ENCODE assay signal across 29 cellular contexts in genomic region chr3:14300721-14301377, GRCh38.
DNase-seq lines count a peak whose midpoint lies in the region; ATAC-seq and TF ChIP-seq lines count a peak whose summit lies in the region.
"Had no signal": no experiment of that assay in that cellular context is flagged by ENCODE, and none has a peak within 500 bp of the region (broad histone marks: within the 10 kb centered on the region; RNA-seq: fewer than 3 reads in every experiment).

No MANE protein-coding gene starts in this region.

- no peaks in the 10 kb centered on the region for H3K4me1 Mint-ChIP-seq in endothelial cell (ENCODE audit: unreplicated experiment)

- H4K20me1 ChIP-seq in Loucy (ENCODE audit: insufficient read depth, low read length, poor library complexity, severe bottlenecking): no peaks in the 10 kb centered on the region

- H3K27ac Mint-ChIP-seq in endothelial cell (ENCODE audit: unreplicated experiment): no peak overlapping the region
- H3K27ac Mint-ChIP-seq: activated CD4-positive, alpha-beta memory T cell treated with anti-CD3 and anti-CD28 coated beads for 36 hours; activated naive CD8-positive, alpha-beta T cell; activated T-helper 2 cell treated with anti-CD3 and anti-CD28 coated beads, Interferon-gamma antibody, Interleukin-2, Interleukin-4, amounts not matched to agents 10 μg/mL and 5 μg/mL and 100 μg/mL, durations not matched to agents 14 hours and 24 hours and 36 hours; HFFc6; type B pancreatic cell had no signal

- H3K4me3 ChIP-seq in Loucy (ENCODE audit: low read length, poor library complexity, severe bottlenecking) (no peak overlapping the region), right atrium auricular region (no peak overlapping the region), sigmoid colon (no peak overlapping the region)
- H3K4me3 ChIP-seq: A549, BLaER1, right lobe of liver, stomach had no signal

- no peak overlapping the region for H3K4me2 ChIP-seq in Loucy (ENCODE audit: low read depth, low read length, poor library complexity, severe bottlenecking)
- H3K4me2 ChIP-seq: A549 had no signal

- H3K9ac ChIP-seq in Loucy (ENCODE audit: low read depth, low read length, poor library complexity, severe bottlenecking): no peak overlapping the region
- H3K9ac ChIP-seq: BLaER1 had no signal

- H2AFZ ChIP-seq in Loucy (ENCODE audit: low read length): no peak overlapping the region

- no peaks in the 10 kb centered on the region for H3K27me3 ChIP-seq in Loucy (ENCODE audit: insufficient read depth, low read length, poor library complexity, severe bottlenecking)
- H3K27me3 ChIP-seq in right atrium auricular region: no peaks in the 10 kb centered on the region
- no peaks in the 10 kb centered on the region for H3K27me3 ChIP-seq in sigmoid colon
- H3K27me3 ChIP-seq: right lobe of liver, stomach had no signal

- peaks cover 12% of the 10 kb centered on the region for H3K27me3 Mint-ChIP-seq in endothelial cell (ENCODE audit: unreplicated experiment)

- H3F3A ChIP-seq in Loucy (ENCODE audit: low read depth): no peaks in the 10 kb centered on the region

- H3K9me3 ChIP-seq in Loucy (ENCODE audit: insufficient read depth, low read depth, low read length) (no peaks in the 10 kb centered on the region), right atrium auricular region (no peaks in the 10 kb centered on the region), sigmoid colon (no peaks in the 10 kb centered on the region)
- H3K9me3 ChIP-seq: A549, BLaER1, right lobe of liver, stomach had no signal

- in situ Hi-C loops in G401 (cut with HindIII; ENCODE audit: low sequenced_read_pairs): no loop called here

- no peaks in the 10 kb centered on the region for H3K36me3 Mint-ChIP-seq in endothelial cell (ENCODE audit: low read depth, unreplicated experiment)
- H3K36me3 Mint-ChIP-seq: activated CD4-positive, alpha-beta memory T cell treated with anti-CD3 and anti-CD28 coated beads for 36 hours; activated naive CD8-positive, alpha-beta T cell; naive thymus-derived CD8-positive, alpha-beta T cell; type B pancreatic cell had no signal

- intact Hi-C loops in sigmoid colon (cut with DNase I): loop anchor here (5.0 kb wide), 1 partner anchor 56 kb away; no protein-coding TSS in a partner anchor

- peak; percentile 32 for DNase-seq in AG08395 (ENCODE audit: low spot score)
- DNase-seq in right atrium auricular region (ENCODE audit: low spot score): peak; percentile 81
- DNase-seq in sigmoid colon: no peak
- DNase-seq in G401 (ENCODE audit: low spot score): no peak
- no peak for DNase-seq in CD1c-positive myeloid dendritic cell (ENCODE audit: extremely low spot score)
- no peak for DNase-seq in endothelial cell (ENCODE audit: low spot score)
- DNase-seq: activated CD4-positive, alpha-beta memory T cell treated with anti-CD3 and anti-CD28 coated beads for 36 hours; activated CD4-positive, CD25-positive, alpha-beta regulatory T cell; Calu3; HFFc6; mesendoderm; MM.1S; NCI-H1417 treated with DMSO at 0.1 percent for 48 hours; NCI-H2107; NCI-H510A; PC-3; SHP77 treated with DMSO at 0.1 percent for 48 hours; stimulated activated CD8-positive, alpha-beta memory T cell treated with anti-CD3 and anti-CD28 coated beads, Interleukin-4, amount 100 ng/mL, for 48 hours; stomach; SW 1271 had no signal

- no peaks in the 10 kb centered on the region for H3K79me2 ChIP-seq in Loucy (ENCODE audit: insufficient read depth, low read length)

- H3K9me2 ChIP-seq in Loucy (replicated peaks; ENCODE audit: low read depth, low read length): no peaks in the 10 kb centered on the region

- no peak overlapping the region for H3K4me3 Mint-ChIP-seq in endothelial cell (ENCODE audit: unreplicated experiment)
- H3K4me3 Mint-ChIP-seq: activated CD4-positive, alpha-beta memory T cell treated with anti-CD3 and anti-CD28 coated beads for 36 hours; activated naive CD8-positive, alpha-beta T cell; HFFc6; naive thymus-derived CD8-positive, alpha-beta T cell; type B pancreatic cell had no signal

- H3K27ac ChIP-seq in right atrium auricular region (peak overlapping the region in 1 of 2 donors; percentile 5), sigmoid colon (peak overlapping the region in 3 of 4 donors; percentile 25 to 66 (median 43))
- H3K27ac ChIP-seq: A549, BLaER1, right lobe of liver, stomach had no signal

- no peak for TF ChIP-seq EP300 in sigmoid colon (IDR thresholded peaks at IDR 0.05)

- H3K4me1 ChIP-seq in Loucy (ENCODE audit: insufficient read depth, low read length, poor library complexity, severe bottlenecking) (peaks cover 21% of the 10 kb centered on the region), right atrium auricular region (peaks cover 0 to 45% of the 10 kb centered on the region in 2 donors), sigmoid colon (peaks cover 0 to 46% (median 23%) of the 10 kb centered on the region in 4 donors)
- H3K4me1 ChIP-seq: right lobe of liver had no signal

- WGBS in sigmoid colon, 2 donors: 91% methylated on average over 10 of the region's 10 CpGs

- TF ChIP-seq POLR2A in sigmoid colon (IDR thresholded peaks at IDR 0.05): no peak

- H3K36me3 ChIP-seq in Loucy (ENCODE audit: insufficient read depth, low read length) (no peaks in the 10 kb centered on the region), right atrium auricular region (no peaks in the 10 kb centered on the region), sigmoid colon (no peaks in the 10 kb centered on the region)
- H3K36me3 ChIP-seq: BLaER1, right lobe of liver, stomach had no signal

- ATAC-seq in HG03354 (IDR thresholded peaks at IDR 0.05; ENCODE audit: poor library complexity, severe bottlenecking, unreplicated experiment): no peak
- ATAC-seq: A549; naive thymus-derived CD8-positive, alpha-beta T cell; PC-3 had no signal

- 0 out of 2 replicates have a peak, but pooled peaks have one; percentile 17 for TF ChIP-seq CTCF in Loucy (conservative IDR thresholded peaks at IDR 0.05; ENCODE audit: low read length)
- TF ChIP-seq CTCF in right atrium auricular region (IDR thresholded peaks at IDR 0.05): no peak
- no peak for TF ChIP-seq CTCF in sigmoid colon (IDR thresholded peaks at IDR 0.05)
- TF ChIP-seq CTCF in endothelial cell (IDR thresholded peaks at IDR 0.05; ENCODE audit: unreplicated experiment): no peak

- no peaks in the 10 kb centered on the region for H3K9me3 Mint-ChIP-seq in endothelial cell (ENCODE audit: unreplicated experiment)
- H3K9me3 Mint-ChIP-seq: activated CD4-positive, alpha-beta memory T cell treated with anti-CD3 and anti-CD28 coated beads for 36 hours; activated T-helper 2 cell treated with anti-CD3 and anti-CD28 coated beads, Interferon-gamma antibody, Interleukin-2, Interleukin-4, amounts not matched to agents 10 μg/mL and 5 μg/mL and 100 μg/mL, durations not matched to agents 14 hours and 24 hours and 36 hours; HFFc6; naive thymus-derived CD8-positive, alpha-beta T cell; type B pancreatic cell had no signal

Comparison
In these comparisons a context has a peak if more than half of its experiments do, and no peak if none do; other contexts are left out.
1. DNase-seq: peak in AG08395 (single experiment) and right atrium auricular region (single experiment); none in sigmoid colon (single experiment), G401 (single experiment), CD1c-positive myeloid dendritic cell (single experiment) and endothelial cell (single experiment).